ENCODE assay signal across 8 cellular contexts in the genomic region with DNA sequence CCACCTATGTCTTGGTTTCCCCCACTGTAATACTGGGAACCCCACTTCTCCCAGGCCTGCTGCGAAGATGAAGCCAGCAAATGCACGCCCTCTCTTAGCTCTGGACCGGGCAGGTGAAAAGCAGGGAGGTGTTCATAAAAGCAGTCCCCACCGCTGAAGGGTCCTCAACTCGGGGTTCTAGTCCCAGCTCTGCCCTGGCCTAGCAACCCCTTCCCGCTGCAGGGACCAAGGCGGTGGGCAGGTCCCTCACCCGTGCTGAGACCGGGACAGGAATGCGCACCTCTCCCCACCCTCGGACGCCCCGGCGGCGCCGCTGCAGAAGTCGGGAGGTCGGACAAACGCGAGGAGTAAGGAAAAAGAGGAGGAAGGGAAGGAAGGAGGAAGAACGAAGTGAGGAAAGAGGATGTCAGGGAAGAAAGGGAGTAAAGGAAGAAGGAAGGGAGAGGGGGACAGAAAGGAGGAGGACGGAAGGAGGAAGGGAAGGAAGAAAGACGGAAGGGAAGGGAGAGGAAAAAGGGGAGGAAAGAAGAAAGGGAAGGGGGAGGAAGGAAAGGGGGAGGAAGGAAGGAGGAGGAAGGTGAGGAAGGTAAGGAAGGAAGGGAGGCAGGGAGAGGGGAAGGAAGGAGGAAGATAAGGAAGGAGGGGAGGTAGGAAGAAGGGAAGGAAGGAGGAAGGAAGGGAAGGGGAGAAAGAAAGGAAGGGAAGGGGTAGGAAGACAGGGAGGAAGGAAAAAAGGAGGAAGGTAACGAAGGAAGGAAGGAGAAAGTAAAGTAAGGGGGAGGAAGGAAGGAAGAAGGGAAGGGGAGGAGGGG. TPM values are rescaled to one million over a fixed set of nuclear protein-coding genes. Genes with fewer than 3 reads are reported as not detected.
DNase-seq lines count a peak whose midpoint lies in the region; ATAC-seq and TF ChIP-seq lines count a peak whose summit lies in the region.

No MANE protein-coding gene starts in this region.

- H3K27me3 Mint-ChIP-seq in activated naive CD8-positive, alpha-beta T cell treated with anti-CD3 and anti-CD28 coated beads, Interleukin-2, amount 50 U/mL, for 24 hours, result no peaks in the 10 kb centered on the region

- H3K9me3 ChIP-seq in HCT116 (ENCODE audit: control insufficient read depth in 1 of 2, insufficient read depth in 1 of 2, low read depth in 1 of 2, low read length in 2 of 2), result no peaks in the 10 kb centered on the region
- no peaks in the 10 kb centered on the region for H3K9me3 ChIP-seq in subcutaneous abdominal adipose tissue (ENCODE audit: control insufficient read depth in 5 of 5, low read length in 5 of 5)

- H3K36me3 ChIP-seq in BJ (ENCODE audit: control insufficient read depth, insufficient read depth, low read length), result peaks cover 3% of the 10 kb centered on the region
- peaks cover 5 to 6% of the 10 kb centered on the region in 2 experiments; a peak in 2 of 4 replicates for H3K36me3 ChIP-seq in HCT116 (ENCODE audit: control insufficient read depth in 1 of 2, insufficient read depth in 2 of 2, low read length in 2 of 2)
- no peaks in the 10 kb centered on the region for H3K36me3 ChIP-seq in kidney epithelial cell (ENCODE audit: control insufficient read depth, insufficient read depth, low read length)
- peaks cover 9 to 22% (median 10%) of the 10 kb centered on the region in 5 donors for H3K36me3 ChIP-seq in subcutaneous abdominal adipose tissue (ENCODE audit: control insufficient read depth in 5 of 5, insufficient read depth in 5 of 5, low read length in 5 of 5)

- H3K27me3 ChIP-seq in BJ (ENCODE audit: control insufficient read depth, insufficient read depth, low read length), result no peaks in the 10 kb centered on the region
- H3K27me3 ChIP-seq in HCT116 (ENCODE audit: insufficient read depth, low read length), result no peaks in the 10 kb centered on the region
- no peaks in the 10 kb centered on the region for H3K27me3 ChIP-seq in kidney epithelial cell (ENCODE audit: control insufficient read depth, insufficient read depth, low read length)
- H3K27me3 ChIP-seq in subcutaneous abdominal adipose tissue (ENCODE audit: control insufficient read depth in 5 of 5, insufficient read depth in 4 of 5, low read length in 5 of 5), result no peaks in the 10 kb centered on the region

- H3K27ac ChIP-seq in HCT116 (ENCODE audit: low read depth, low read length), result peak overlapping the region; percentile 35
- H3K27ac ChIP-seq in subcutaneous abdominal adipose tissue (ENCODE audit: low read depth, low read length), result peak overlapping the region; percentile 60

- H3K4me1 Mint-ChIP-seq in activated naive CD8-positive, alpha-beta T cell treated with anti-CD3 and anti-CD28 coated beads, Interleukin-2, amount 50 U/mL, for 24 hours, result peaks cover 28% of the 10 kb centered on the region

- peaks cover 9% of the 10 kb centered on the region for H3K36me3 Mint-ChIP-seq in activated naive CD8-positive, alpha-beta T cell treated with anti-CD3 and anti-CD28 coated beads, Interleukin-2, amount 50 U/mL, for 24 hours (ENCODE audit: low read depth)

- peaks cover 24% of the 10 kb centered on the region for H3K79me2 ChIP-seq in HCT116 (ENCODE audit: insufficient read depth, low read length)

- DNase-seq in BJ (ENCODE audit: low read depth) (no peak), HCT116 (ENCODE audit: low read depth, low spot score) (no peak), kidney epithelial cell (ENCODE audit: low read depth) (no peak), NCI-H2196 treated with DMSO at 0.1 percent for 48 hours (lab: John Stamatoyannopoulos, UW; ENCODE audit: unreplicated experiment) (no peak), NCI-H2029 treated with DMSO at 0.1 percent for 48 hours (lab: John Stamatoyannopoulos, UW) (no peak)
- peak; percentile 17 for DNase-seq in activated naive CD8-positive, alpha-beta T cell treated with anti-CD3 and anti-CD28 coated beads, Interleukin-2, amount 50 U/mL, for 24 hours

- H3K4me1 ChIP-seq in HCT116 (ENCODE audit: control insufficient read depth in 1 of 2, insufficient read depth in 2 of 2, low read length in 2 of 2) (peaks cover 11 to 21% of the 10 kb centered on the region in 2 experiments), subcutaneous abdominal adipose tissue (ENCODE audit: control insufficient read depth in 5 of 5, insufficient read depth in 5 of 5, low read length in 5 of 5) (peaks cover 0 to 26% (median 21%) of the 10 kb centered on the region in 5 donors)

- BruUV-seq in HCT116 (replicated peaks; lab: Mats Ljungman, UMichigan), result TSS peak; percentile 58

- no peak for TF ChIP-seq CTCF in BJ (IDR thresholded peaks at IDR 0.05; ENCODE audit: insufficient read depth, low read depth, low read length)
- TF ChIP-seq CTCF in HCT116 (IDR thresholded peaks at IDR 0.05 in 2 of 3, conservative IDR thresholded peaks at IDR 0.05 in 1 of 3; ENCODE audit: borderline replicate concordance in 1 of 3, insufficient read depth in 1 of 3, low read depth in 2 of 3, low read length in 2 of 3), result no peak
- TF ChIP-seq CTCF in kidney epithelial cell (IDR thresholded peaks at IDR 0.05; ENCODE audit: insufficient read depth, low read length, poor library complexity, severe bottlenecking), result no peak

- peak overlapping the region; percentile 94 for H3K4me3 Mint-ChIP-seq in activated naive CD8-positive, alpha-beta T cell treated with anti-CD3 and anti-CD28 coated beads, Interleukin-2, amount 50 U/mL, for 24 hours

- no peaks in the 10 kb centered on the region for H3K9me2 ChIP-seq in HCT116 (ENCODE audit: insufficient read depth)

- RAD21 ChIA-PET in HCT116 (lab: Charles Lee; ENCODE audit: low non-redundant PET in 1 of 2, low total read pairs in 2 of 2, uncharacterized antibody in 2 of 2, unreplicated experiment in 2 of 2), result no interaction called here

- TF ChIP-seq RAD21 in HCT116 (IDR thresholded peaks at IDR 0.05; ENCODE audit: low read depth), result no peak

- no peaks in the 10 kb centered on the region for H3K9me3 Mint-ChIP-seq in activated naive CD8-positive, alpha-beta T cell treated with anti-CD3 and anti-CD28 coated beads, Interleukin-2, amount 50 U/mL, for 24 hours

- ATAC-seq in HCT116, result no peak
- ATAC-seq in activated naive CD8-positive, alpha-beta T cell treated with anti-CD3 and anti-CD28 coated beads, Interleukin-2, amount 50 U/mL, for 24 hours, result no peak
- no peak for ATAC-seq in GM18505 (IDR thresholded peaks at IDR 0.05; ENCODE audit: unreplicated experiment)

- peak overlapping the region; percentile 63 for H3K9ac ChIP-seq in HCT116 (ENCODE audit: low read length)
- peak overlapping the region; percentile 65 to 94 (median 90) for H3K9ac ChIP-seq in subcutaneous abdominal adipose tissue (ENCODE audit: low read length in 5 of 5)

- H3K4me2 ChIP-seq in HCT116 (ENCODE audit: low read length), result peak overlapping the region; percentile 98

- peak overlapping the region; percentile 84 for H3K4me3 ChIP-seq in BJ (ENCODE audit: low read depth, low read length)
- H3K4me3 ChIP-seq in HCT116 (replicated peaks in 1 of 2; ENCODE audit: low read depth in 1 of 2, low read length in 2 of 2), result peak overlapping the region; percentile 89 to 90
- peak overlapping the region; percentile 94 for H3K4me3 ChIP-seq in kidney epithelial cell (ENCODE audit: low read depth, low read length)
- peak overlapping the region; percentile 97 to 100 (median 98) for H3K4me3 ChIP-seq in subcutaneous abdominal adipose tissue (ENCODE audit: low read depth in 1 of 5, low read length in 5 of 5)

- intact Hi-C loops in HCT116 (cut with micrococcal nuclease), result no loop called here

- POLR2A ChIA-PET in BJ (lab: Charles Lee), result no interaction called here
- POLR2A ChIA-PET in HCT116 (lab: Charles Lee), result no interaction called here

- H4K20me1 ChIP-seq in HCT116 (ENCODE audit: insufficient read depth), result no peaks in the 10 kb centered on the region

- no peak overlapping the region for H2AFZ ChIP-seq in HCT116 (ENCODE audit: low read depth, low read length, poor library complexity, severe bottlenecking)

- TF ChIP-seq POLR2A in HCT116 (IDR thresholded peaks at IDR 0.05; ENCODE audit: borderline replicate concordance, extremely low read depth, insufficient read depth, insufficient read length), result no peak
- no peak for TF ChIP-seq POLR2A in GM18505 (IDR thresholded peaks at IDR 0.05; ENCODE audit: borderline replicate concordance, extremely low read depth, insufficient read depth, insufficient read length)

- CTCF ChIA-PET in BJ (lab: Yijun Ruan, JAX), result no interaction called here
- CTCF ChIA-PET in HCT116 (lab: Charles Lee), result no interaction called here

- H3K27ac Mint-ChIP-seq in activated naive CD8-positive, alpha-beta T cell treated with anti-CD3 and anti-CD28 coated beads, Interleukin-2, amount 50 U/mL, for 24 hours, result peak overlapping the region; percentile 79

TF ChIP-seq in HCT116, 20 proteins besides CTCF, POLR2A, EP300 and RAD21 (continues in another document):
- TF ChIP-seq ZNF274 (IDR thresholded peaks at IDR 0.05; ENCODE audit: low read depth, low read length) (no peak), ELF1 (IDR thresholded peaks at IDR 0.05; ENCODE audit: borderline replicate concordance, low read depth) (no peak), EZH2 (IDR thresholded peaks at IDR 0.05) (no peak), SP1 (IDR thresholded peaks at IDR 0.05; ENCODE audit: low read depth) (no peak), POLR2AphosphoS5 (IDR thresholded peaks at IDR 0.05; ENCODE audit: low read depth, low read length) (no peak), ZFX (IDR thresholded peaks at IDR 0.05) (no peak), JUND (IDR thresholded peaks at IDR 0.05) (no peak), CEBPB (IDR thresholded peaks at IDR 0.05; ENCODE audit: low read depth) (no peak)
- TF ChIP-seq, protein P1, sequence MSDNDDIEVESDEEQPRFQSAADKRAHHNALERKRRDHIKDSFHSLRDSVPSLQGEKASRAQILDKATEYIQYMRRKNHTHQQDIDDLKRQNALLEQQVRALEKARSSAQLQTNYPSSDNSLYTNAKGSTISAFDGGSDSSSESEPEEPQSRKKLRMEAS (IDR thresholded peaks at IDR 0.05), result no peak

RNA-seq across cellular contexts. Expression of a gene that starts 0.7 kb away (rescaled TPM):
- polyA plus RNA-seq in BJ (2011; rRNA removed), result 15.4 and 17.7 TPM in 2 replicates
- polyA minus RNA-seq in BJ (2011; rRNA and poly(A)+ RNA removed), result 15.9 and 17.6 TPM in 2 replicates
- total RNA-seq in HCT116 (2021; ENCODE audit: unreplicated experiment) (28.5 TPM), kidney epithelial cell (72.8 and 77.0 TPM in 2 replicates)
- polyA plus RNA-seq in HCT116 (2012), result 11.5 and 12.9 TPM in 2 replicates

RNA-seq across cellular contexts. Expression of a gene that starts 0.9 kb away (rescaled TPM):
- 1.1 and 1.2 TPM in 2 replicates for polyA plus RNA-seq in BJ (2011; rRNA removed)
- polyA minus RNA-seq in BJ (2011; rRNA and poly(A)+ RNA removed), result 3.9 and 4.2 TPM in 2 replicates
- 34.9 TPM for total RNA-seq in HCT116 (2021; ENCODE audit: unreplicated experiment)
- polyA plus RNA-seq in HCT116 (2012), result 9.3 and 12.1 TPM in 2 replicates
- total RNA-seq in kidney epithelial cell, result 8.4 and 16.3 TPM in 2 replicates
